In genomic region chr3:101138817-101139216, GRCh38 we compare ENCODE assay signal across 27 cellular contexts.
"Had no signal": no experiment of that assay in that cellular context is flagged by ENCODE, and none has a peak within 500 bp of the region (broad histone marks: within the 10 kb centered on the region; RNA-seq: fewer than 3 reads in every experiment).

No MANE protein-coding gene starts in this region.

- H3K4me3 Mint-ChIP-seq: dendritic cell treated with granulocyte-macrophage colony-stimulating factor and Interleukin-4, amounts not matched to agents 40 ng/mL and 50 ng/mL, for 4 days; naive thymus-derived CD4-positive, alpha-beta T cell; nephron; stimulated activated memory B cell treated with anti-CD40 and anti-IgM and Interleukin-4, amounts not matched to agents 10 μg/mL and 1 μg/mL and 100 μg/mL, for 72 hours; stimulated activated naive CD8-positive, alpha-beta T cell treated with anti-CD3 and anti-CD28 coated beads, Interleukin-15, Interleukin-2, amounts not matched to agents 100 ng/mL and 50 ng/mL, for 24 hours had no signal

- H3K36me3 Mint-ChIP-seq: naive thymus-derived CD4-positive, alpha-beta T cell; stimulated activated memory B cell treated with anti-CD40 and anti-IgM and Interleukin-4, amounts not matched to agents 10 μg/mL and 1 μg/mL and 100 μg/mL, for 72 hours had no signal

- H3K27me3 Mint-ChIP-seq: dendritic cell treated with granulocyte-macrophage colony-stimulating factor and Interleukin-4, amounts not matched to agents 40 ng/mL and 50 ng/mL, for 4 days had no signal

- H3K27me3 ChIP-seq: colonic mucosa, esophagus muscularis mucosa, foreskin keratinocyte, gastroesophageal sphincter, heart right ventricle, left lung, sigmoid colon, thyroid gland, vagina had no signal

- H3K4me1 ChIP-seq: colonic mucosa, foreskin keratinocyte, heart right ventricle, left lung, psoas muscle, thyroid gland, vagina had no signal

- H3K9me3 Mint-ChIP-seq: dendritic cell treated with granulocyte-macrophage colony-stimulating factor and Interleukin-4, amounts not matched to agents 40 ng/mL and 50 ng/mL, for 4 days; stimulated activated memory B cell treated with anti-CD40 and anti-IgM and Interleukin-4, amounts not matched to agents 10 μg/mL and 1 μg/mL and 100 μg/mL, for 72 hours; stimulated activated naive CD8-positive, alpha-beta T cell treated with anti-CD3 and anti-CD28 coated beads, Interleukin-15, Interleukin-2, amounts not matched to agents 100 ng/mL and 50 ng/mL, for 24 hours had no signal

- H3K27ac Mint-ChIP-seq: dendritic cell treated with granulocyte-macrophage colony-stimulating factor and Interleukin-4, amounts not matched to agents 40 ng/mL and 50 ng/mL, for 4 days; nephron; stimulated activated memory B cell treated with anti-CD40 and anti-IgM and Interleukin-4, amounts not matched to agents 10 μg/mL and 1 μg/mL and 100 μg/mL, for 72 hours; stimulated activated naive CD8-positive, alpha-beta T cell treated with anti-CD3 and anti-CD28 coated beads, Interleukin-15, Interleukin-2, amounts not matched to agents 100 ng/mL and 50 ng/mL, for 24 hours had no signal

- FAIRE-seq: endothelial cell of umbilical vein, kidney had no signal

- H3K9me3 ChIP-seq: colonic mucosa, esophagus muscularis mucosa, gastroesophageal sphincter, heart right ventricle, left lung, psoas muscle, sigmoid colon, thyroid gland, vagina had no signal

- DNase-seq: colonic mucosa; effector CD8-positive, alpha-beta T cell; foreskin keratinocyte; glutamatergic neuron; heart right ventricle; hippocampal formation; kidney; left lung; mesenchymal stem cell; midbrain; naive thymus-derived CD4-positive, alpha-beta T cell; nucleus accumbens; psoas muscle; right cardiac atrium; sigmoid colon; stimulated activated CD4-positive, alpha-beta T cell treated with anti-CD3 and anti-CD28 coated beads, Interleukin-2, amount 100 ng/mL, for 24 hours; stimulated activated CD4-positive, alpha-beta T cell treated with anti-CD3 and anti-CD28 coated beads, Interleukin-4, amount 100 ng/mL, for 24 hours; thyroid gland; trophoblast cell had no signal

- H3K4me3 ChIP-seq: colonic mucosa, esophagus muscularis mucosa, gastroesophageal sphincter, heart right ventricle, left lung, psoas muscle, sigmoid colon, thyroid gland, vagina had no signal

- H3K36me3 ChIP-seq: colonic mucosa, esophagus muscularis mucosa, gastroesophageal sphincter, heart right ventricle, left lung, sigmoid colon, thyroid gland, vagina had no signal

- H3K27ac ChIP-seq: colonic mucosa, esophagus muscularis mucosa, foreskin keratinocyte, gastroesophageal sphincter, heart right ventricle, left lung, psoas muscle, sigmoid colon, thyroid gland, vagina had no signal
